In the genomic region with DNA sequence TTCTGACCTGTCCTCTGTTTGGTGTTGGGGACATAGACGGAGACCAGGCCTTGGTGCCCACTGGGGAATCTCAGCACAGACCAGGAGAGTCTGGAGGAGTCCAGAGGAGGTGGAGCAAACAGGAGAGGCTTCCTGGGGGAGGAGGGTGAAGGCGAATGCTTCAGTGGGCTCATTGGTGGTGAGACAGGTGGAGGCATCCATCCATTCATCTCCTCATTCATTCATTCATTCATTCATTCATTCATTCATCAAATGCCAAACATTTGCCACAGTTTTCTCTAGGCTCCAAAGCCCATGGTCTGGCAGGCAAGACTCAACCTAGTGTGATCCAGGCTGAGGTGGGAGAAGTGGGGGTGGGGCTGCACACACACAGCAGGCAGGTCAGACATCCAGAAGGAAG, we compare ENCODE assay signal across 1 cellular context.
TF ChIP-seq lines count a peak whose summit lies in the region.

No MANE protein-coding gene starts in this region.

TF ChIP-seq in H1, 55 proteins besides CTCF, POLR2A, EP300 and RAD21:
- TF ChIP-seq CHD7 (IDR thresholded peaks at IDR 0.05; ENCODE audit: insufficient replicate concordance, low read length) (no peak), CBX8 (IDR thresholded peaks at IDR 0.05; ENCODE audit: borderline replicate concordance, low read depth, low read length) (no peak), CHD1 (IDR thresholded peaks at IDR 0.05; ENCODE audit: low read depth, low read length) (no peak), MAX (IDR thresholded peaks at IDR 0.05) (no peak), RFX5 (IDR thresholded peaks at IDR 0.05; ENCODE audit: borderline replicate concordance, low read depth, low read length) (no peak), E2F6 (IDR thresholded peaks at IDR 0.05) (no peak), NANOG (IDR thresholded peaks at IDR 0.05; ENCODE audit: insufficient read depth, low read depth, low read length, poor library complexity, severe bottlenecking) (no peak), CTBP2 (IDR thresholded peaks at IDR 0.05; ENCODE audit: borderline replicate concordance, insufficient read depth, insufficient read length, low read length) (no peak), FOSL1 (IDR thresholded peaks at IDR 0.05; ENCODE audit: insufficient read depth, low read depth, low read length) (no peak), TAF7 (optimal IDR thresholded peaks at IDR 0.05; ENCODE audit: borderline replicate concordance, low read depth, low read length) (no peak), CBX5 (IDR thresholded peaks at IDR 0.05; ENCODE audit: low read depth, low read length) (no peak), JUN (IDR thresholded peaks at IDR 0.05; ENCODE audit: low read depth, low read length) (no peak)
